26 cellular contexts compared by ENCODE assay signal in the genomic region with DNA sequence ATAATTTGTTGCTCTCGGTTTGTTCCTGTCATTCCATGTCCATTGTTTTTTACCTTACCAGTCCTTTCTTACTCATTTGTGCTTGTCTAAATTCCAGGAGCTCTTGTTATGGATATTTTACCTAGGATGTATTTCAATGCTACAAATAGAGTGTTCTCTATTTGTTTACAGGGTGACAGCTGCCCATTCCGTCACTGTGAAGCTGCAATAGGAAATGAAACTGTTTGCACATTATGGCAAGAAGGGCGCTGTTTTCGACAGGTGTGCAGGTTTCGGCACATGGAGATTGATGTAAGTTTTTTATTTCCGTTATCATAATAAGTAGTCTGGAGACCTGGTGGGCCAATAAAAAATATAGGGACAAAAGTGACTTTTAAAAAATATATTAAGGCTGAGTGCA. TPM values are rescaled to one million over a fixed set of nuclear protein-coding genes. Genes with fewer than 3 reads are reported as not detected.
A peak's percentile ranks its signal among the peaks of the same experiment; 100 is the strongest.
DNase-seq lines count a peak whose midpoint lies in the region; ATAC-seq and TF ChIP-seq lines count a peak whose summit lies in the region.
"Had no signal": no experiment of that assay in that cellular context is flagged by ENCODE, and none has a peak within 500 bp of the region (broad histone marks: within the 10 kb centered on the region; RNA-seq: fewer than 3 reads in every experiment).

No MANE protein-coding gene starts in this region.

- no peak for TF ChIP-seq EP300 in transverse colon (IDR thresholded peaks at IDR 0.05; ENCODE audit: low read depth)

- DNase-seq in stimulated activated naive CD8-positive, alpha-beta T cell treated with anti-CD3 and anti-CD28 coated beads, Interleukin-15, amount 100 ng/mL, for 72 hours = no peak
- DNase-seq in stimulated activated naive CD8-positive, alpha-beta T cell treated with anti-CD3 and anti-CD28 coated beads, Interleukin-15, Interleukin-2, amounts not matched to agents 100 U/mL and 50 U/mL, for 24 hours = no peak
- DNase-seq in OCI-LY7 (ENCODE audit: low spot score) (peak; percentile 89), endothelial cell (ENCODE audit: low spot score) (no peak), transverse colon (peak; percentile 24), SKM-1 (lab: John Stamatoyannopoulos, UW; ENCODE audit: unreplicated experiment) (no peak)
- DNase-seq: 8988T, ACHN, DMS153, DND-41, NCI-H2029, NCI-H446 treated with DMSO at 0.1 percent for 48 hours, NCI-H526 treated with DMSO at 0.1 percent for 48 hours, PC-3, SJCRH30 had no signal

- no peak overlapping the region for H2AFZ ChIP-seq in OCI-LY7 (ENCODE audit: low read length)

- H3K79me2 ChIP-seq in OCI-LY7 (ENCODE audit: insufficient read depth, low read depth, low read length) = peaks cover 72% of the 10 kb centered on the region

- in situ Hi-C loops in transverse colon (cut with MboI; ENCODE audit: low pct_ligation_motif_present in 1 of 4, low pct_unique_long_range_greater_than_20kb in 1 of 4, low sequenced_read_pairs in 3 of 4) = no loop called here

- no peaks in the 10 kb centered on the region for H3K27me3 Mint-ChIP-seq in stimulated activated naive CD8-positive, alpha-beta T cell treated with anti-CD3 and anti-CD28 coated beads, Interleukin-15, amount 100 ng/mL, for 72 hours
- H3K27me3 Mint-ChIP-seq in endothelial cell (ENCODE audit: unreplicated experiment) = peaks cover 3% of the 10 kb centered on the region

- peak overlapping the region; percentile 61 to 65 for H3K27ac Mint-ChIP-seq in stimulated activated naive CD8-positive, alpha-beta T cell treated with anti-CD3 and anti-CD28 coated beads, Interleukin-15, amount 100 ng/mL, for 72 hours
- no peak overlapping the region for H3K27ac Mint-ChIP-seq in endothelial cell (ENCODE audit: unreplicated experiment)

- intact Hi-C loops in OCI-LY7 (cut with micrococcal nuclease; ENCODE audit: unreplicated experiment) (loop anchor here (1.0 to 5.0 kb wide), 3 partner anchors 23 to 76 kb away; partner anchors contain the start of genes LAX1, ZBED6 and ZC3H11A), transverse colon (cut with DNase I; ENCODE audit: low total_unique reads) (no loop called here)

- H4K20me1 ChIP-seq in OCI-LY7 (ENCODE audit: insufficient read depth, low read length) = no peaks in the 10 kb centered on the region

- H3K27ac ChIP-seq in OCI-LY7 (ENCODE audit: low read depth, low read length, poor library complexity, severe bottlenecking) = peak overlapping the region; percentile 93
- no peak overlapping the region for H3K27ac ChIP-seq in transverse colon
- H3K27ac ChIP-seq: SJCRH30 had no signal

- POLR2A ChIA-PET in OCI-LY7 (lab: Charles Lee) = interaction anchor here (0.6 to 2.9 kb wide), 15 partner anchors 8 to 513 kb away, joined by 3 to 20 read pairs (median 4); partner anchors contain the start of genes ATP2B4 and LAX1

- no TSS peak for BruUV-seq in OCI-LY7 (replicated peaks; lab: Mats Ljungman, UMichigan)

- H3K4me1 ChIP-seq in OCI-LY7 (ENCODE audit: insufficient read depth, low read length, poor library complexity, severe bottlenecking) = peaks cover 39% of the 10 kb centered on the region
- no peaks in the 10 kb centered on the region for H3K4me1 ChIP-seq in transverse colon
- H3K4me1 ChIP-seq: SJCRH30 had no signal

- no peak for TF ChIP-seq POLR2A in transverse colon (IDR thresholded peaks at IDR 0.05)

- H3K4me3 Mint-ChIP-seq in stimulated activated naive CD8-positive, alpha-beta T cell treated with anti-CD3 and anti-CD28 coated beads, Interleukin-15, amount 100 ng/mL, for 72 hours = no peak overlapping the region
- H3K4me3 Mint-ChIP-seq in endothelial cell (ENCODE audit: unreplicated experiment) = peak overlapping the region; percentile 59

- H3K9me3 Mint-ChIP-seq in stimulated activated naive CD8-positive, alpha-beta T cell treated with anti-CD3 and anti-CD28 coated beads, Interleukin-15, amount 100 ng/mL, for 72 hours = no peaks in the 10 kb centered on the region
- H3K9me3 Mint-ChIP-seq in endothelial cell (ENCODE audit: unreplicated experiment) = no peaks in the 10 kb centered on the region

- TF ChIP-seq CTCF in OCI-LY7 (conservative IDR thresholded peaks at IDR 0.05; ENCODE audit: low read length) = peak; percentile 32; the same call in 1 of the 2 replicates
- no peak for TF ChIP-seq CTCF in endothelial cell (IDR thresholded peaks at IDR 0.05; ENCODE audit: unreplicated experiment)
- TF ChIP-seq CTCF in transverse colon (IDR thresholded peaks at IDR 0.05) = no peak

- H3K4me2 ChIP-seq in OCI-LY7 (ENCODE audit: low read length) = peak overlapping the region; percentile 97

- ATAC-seq in stimulated activated naive CD8-positive, alpha-beta T cell treated with anti-CD3 and anti-CD28 coated beads, Interleukin-15, amount 100 ng/mL, for 72 hours = no peak
- no peak for ATAC-seq in stimulated activated naive CD8-positive, alpha-beta T cell treated with anti-CD3 and anti-CD28 coated beads, Interleukin-15, Interleukin-2, amounts not matched to agents 100 U/mL and 50 U/mL, for 24 hours
- ATAC-seq in HG03442 (IDR thresholded peaks at IDR 0.05; ENCODE audit: unreplicated experiment) = no peak
- ATAC-seq in HG03571 (IDR thresholded peaks at IDR 0.05; ENCODE audit: unreplicated experiment) = no peak
- ATAC-seq: HCT116, HepG2, K562, PC-3, Right ventricle myocardium inferior, SK-N-SH treated with all-trans-retinoic acid at 6 μM for 48 hours had no signal

- CTCF ChIA-PET in OCI-LY7 (lab: Charles Lee; ENCODE audit: unreplicated experiment) = no interaction called here

- H3K4me1 Mint-ChIP-seq in stimulated activated naive CD8-positive, alpha-beta T cell treated with anti-CD3 and anti-CD28 coated beads, Interleukin-15, amount 100 ng/mL, for 72 hours = peaks cover 15% of the 10 kb centered on the region
- H3K4me1 Mint-ChIP-seq in endothelial cell (ENCODE audit: unreplicated experiment) = no peaks in the 10 kb centered on the region

- H3K27me3 ChIP-seq in transverse colon = no peaks in the 10 kb centered on the region
- H3K27me3 ChIP-seq: SJCRH30 had no signal

- H3K9me2 ChIP-seq in OCI-LY7 (ENCODE audit: insufficient read depth, low read length) = no peaks in the 10 kb centered on the region

- H3K36me3 Mint-ChIP-seq in endothelial cell (ENCODE audit: low read depth, unreplicated experiment) = peaks cover 45% of the 10 kb centered on the region

- WGBS in transverse colon (ENCODE audit: low coverage in 1 of 2), 2 donors = 88 to 95% methylated on average over 6 of the region's 6 CpGs

- H3K36me3 ChIP-seq in OCI-LY7 (ENCODE audit: insufficient read depth, low read length) (peaks cover 89% of the 10 kb centered on the region), transverse colon (peaks cover 0 to 66% (median 28%) of the 10 kb centered on the region in 4 donors)

- H3K4me3 ChIP-seq in OCI-LY7 (ENCODE audit: low read depth, low read length, poor library complexity, severe bottlenecking) (peak overlapping the region; percentile 47), transverse colon (no peak overlapping the region)
- H3K4me3 ChIP-seq: K562, SJCRH30 had no signal

- H3K9me3 ChIP-seq in OCI-LY7 (ENCODE audit: low read length) = 0 out of 2 replicates have a peak, but pooled peaks cover 3% of the 10 kb centered on the region
- no peaks in the 10 kb centered on the region for H3K9me3 ChIP-seq in transverse colon
- H3K9me3 ChIP-seq: SJCRH30 had no signal

RNA-seq across cellular contexts. Expression of gene ZBED6, which starts 23.0 kb away (rescaled TPM):
- 9.1 and 12.2 TPM in 2 replicates for total RNA-seq in OCI-LY7 (2014; rRNA removed; shearing (Covaris generic))
- total RNA-seq in OCI-LY7 (2022) (32.1 and 35.8 TPM in 2 replicates), endothelial cell (ENCODE audit: unreplicated experiment) (30.3 TPM), transverse colon (10 to 100 TPM; 12.7 to 29.7 (median 23.6) TPM)

RNA-seq across cellular contexts. Expression of gene ZC3H11A, which starts 23.0 kb away (rescaled TPM):
- total RNA-seq in OCI-LY7 (2014; rRNA removed; shearing (Covaris generic)) = 143 and 150 TPM in 2 replicates
- total RNA-seq in OCI-LY7 (2022) (113 and 126 TPM in 2 replicates), endothelial cell (ENCODE audit: unreplicated experiment) (85.9 TPM), transverse colon (100 to 1,000 TPM in 2 of 4 donors, 10 to 100 TPM in 2; 38.5 to 120 (median 99.0) TPM)

RNA-seq across cellular contexts. Expression of gene SNRPE, which starts 43.0 kb away (rescaled TPM):
- total RNA-seq in OCI-LY7 (2014; rRNA removed; shearing (Covaris generic)) = 95.9 and 109 TPM in 2 replicates
- total RNA-seq in OCI-LY7 (2022) (299 and 322 TPM in 2 replicates), endothelial cell (ENCODE audit: unreplicated experiment) (138 TPM), transverse colon (10 to 100 TPM in 2 of 4 donors, 1 to 10 TPM in 1, not detected in 1; 3.0 to 30.2 (median 24.0) TPM)

RNA-seq across cellular contexts. Expression of gene LAX1, which starts 53.4 kb away (rescaled TPM):
- total RNA-seq in OCI-LY7 (2014; rRNA removed; shearing (Covaris generic)) = 19.6 and 20.3 TPM in 2 replicates
- total RNA-seq in OCI-LY7 (2022) (63.8 and 66.7 TPM in 2 replicates), endothelial cell (ENCODE audit: unreplicated experiment) (not detected), transverse colon (1 to 10 TPM in 2 of 4 donors, not detected in 2; 1.2 to 5.4 TPM)
- total RNA-seq: H4, HepG2, HT1080, K562, LHCN-M2, MCF 10A, PC-3, SJCRH30 had no signal

Comparison
In these comparisons a context has a peak if more than half of its experiments do, and no peak if none do; other contexts are left out.
1. DNase-seq: peak in OCI-LY7 (single experiment) and transverse colon (single experiment); none in stimulated activated naive CD8-positive, alpha-beta T cell treated with anti-CD3 and anti-CD28 coated beads, Interleukin-15, amount 100 ng/mL, for 72 hours (0 of 2), stimulated activated naive CD8-positive, alpha-beta T cell treated with anti-CD3 and anti-CD28 coated beads, Interleukin-15, Interleukin-2, amounts not matched to agents 100 U/mL and 50 U/mL, for 24 hours (single experiment), endothelial cell (single experiment) and SKM-1 (single experiment).